In genomic region chr7:36165059-36165458, GRCh38 we compare ENCODE assay signal across 15 cellular contexts. TPM values are rescaled to one million over a fixed set of nuclear protein-coding genes. Genes with fewer than 3 reads are reported as not detected.
DNase-seq lines count a peak whose midpoint lies in the region; ATAC-seq and TF ChIP-seq lines count a peak whose summit lies in the region.
"Had no signal": no experiment of that assay in that cellular context is flagged by ENCODE, and none has a peak within 500 bp of the region (broad histone marks: within the 10 kb centered on the region; RNA-seq: fewer than 3 reads in every experiment).

No MANE protein-coding gene starts in this region.

- H3K27ac ChIP-seq in brain microvascular endothelial cell (no peak overlapping the region), mesenchymal stem cell (ENCODE audit: low read length, poor library complexity, severe bottlenecking) (no peak overlapping the region), adrenal gland (no peak overlapping the region)
- H3K27ac ChIP-seq: skin epidermis had no signal

- no peak overlapping the region for H3K4ac ChIP-seq in mesenchymal stem cell (ENCODE audit: low read depth in 1 of 2, low read length in 2 of 2)

- H3K4me1 ChIP-seq in mesenchymal stem cell (ENCODE audit: control insufficient read depth, insufficient read depth, low read depth, low read length), result peaks cover 2% of the 10 kb centered on the region
- H3K4me1 ChIP-seq in adrenal gland (replicated peaks in 1 of 2), result peaks cover 0 to under 1% of the 10 kb centered on the region in 2 donors

- H3K36me3 ChIP-seq in brain microvascular endothelial cell (replicated peaks) (no peaks in the 10 kb centered on the region), mesenchymal stem cell (ENCODE audit: control insufficient read depth in 1 of 2, insufficient read depth in 2 of 2, low read depth in 1 of 2, low read length in 2 of 2) (no peaks in the 10 kb centered on the region), adrenal gland (replicated peaks in 1 of 2) (no peaks in the 10 kb centered on the region)

- no peak overlapping the region for H3K9ac ChIP-seq in mesenchymal stem cell (ENCODE audit: low read length)

- no peak overlapping the region for H2BK12ac ChIP-seq in mesenchymal stem cell (ENCODE audit: low read length in 2 of 2)

- no peak overlapping the region for H2BK15ac ChIP-seq in mesenchymal stem cell (ENCODE audit: low read depth, poor library complexity, severe bottlenecking)

- TF ChIP-seq CTCF in brain microvascular endothelial cell (IDR thresholded peaks at IDR 0.05; ENCODE audit: low read depth, low read length, missing control alignments), result no peak
- no peak for TF ChIP-seq CTCF in GM13976 (IDR thresholded peaks at IDR 0.05; ENCODE audit: borderline replicate concordance, control extremely low read depth, extremely low read depth, insufficient read depth, missing control alignments)
- no peak for TF ChIP-seq CTCF in adrenal gland (IDR thresholded peaks at IDR 0.05)

- TF ChIP-seq POLR2A in adrenal gland (IDR thresholded peaks at IDR 0.05), result no peak

- no peak for ATAC-seq in GM19351 (IDR thresholded peaks at IDR 0.05; ENCODE audit: unreplicated experiment)

- H4K8ac ChIP-seq in mesenchymal stem cell (ENCODE audit: low read length), result no peak overlapping the region

- H3K79me1 ChIP-seq in mesenchymal stem cell (replicated peaks; ENCODE audit: low read length, poor library complexity, severe bottlenecking), result no peaks in the 10 kb centered on the region

- no peak overlapping the region for H3K4me2 ChIP-seq in mesenchymal stem cell (ENCODE audit: low read length, poor library complexity, severe bottlenecking)

- no peak overlapping the region for H2AK5ac ChIP-seq in mesenchymal stem cell (ENCODE audit: low read length, severe bottlenecking)

- no peak overlapping the region for H3K23ac ChIP-seq in mesenchymal stem cell (ENCODE audit: low read length in 2 of 2)

- intact Hi-C loops in adrenal gland (cut with DNase I), result no loop called here

- no peak overlapping the region for H4K91ac ChIP-seq in mesenchymal stem cell (ENCODE audit: low read length)

- 79% methylated on average over 1 of the region's 2 CpGs for WGBS in mesenchymal stem cell
- WGBS in adrenal gland, 4 donors, result 46 to 58% (median 49%) methylated on average over 2 of the region's 2 CpGs

- in situ Hi-C loops in brain microvascular endothelial cell (cut with HindIII; ENCODE audit: low pct_ligation_motif_present, low sequenced_read_pairs) (no loop called here), GM13976 (cut with MboI; ENCODE audit: low sequenced_read_pairs, unreplicated experiment) (no loop called here)

- H3K9me3 ChIP-seq in mesenchymal stem cell (ENCODE audit: control insufficient read depth, low read length), result no peaks in the 10 kb centered on the region
- H3K9me3 ChIP-seq in adrenal gland (replicated peaks in 1 of 3), result no peaks in the 10 kb centered on the region

- DNase-seq in CD1c-positive myeloid dendritic cell (ENCODE audit: extremely low spot score), result peak; percentile 80
- peak; percentile 79 to 94 for DNase-seq in NOMO-1 (lab: John Stamatoyannopoulos, UW; ENCODE audit: unreplicated experiment in 2 of 2)
- DNase-seq in brain microvascular endothelial cell, result peak; percentile 29
- DNase-seq in mesenchymal stem cell, result peak; percentile 47
- no peak for DNase-seq in T1000 (lab: John Stamatoyannopoulos, UW)
- DNase-seq in GM13976 (ENCODE audit: low spot score), result no peak
- no peak for DNase-seq in adrenal gland
- DNase-seq: cortex of kidney, GDM1, NCI-H1436, NCI-H226, SHP77 treated with DMSO at 0.1 percent for 48 hours had no signal

- no peak overlapping the region for H3K18ac ChIP-seq in mesenchymal stem cell (ENCODE audit: low read depth in 1 of 2, low read length in 2 of 2)

- H3K14ac ChIP-seq in mesenchymal stem cell (ENCODE audit: low read length in 2 of 2), result no peak overlapping the region

- no peaks in the 10 kb centered on the region for H3K27me3 ChIP-seq in brain microvascular endothelial cell (replicated peaks)
- no peaks in the 10 kb centered on the region for H3K27me3 ChIP-seq in mesenchymal stem cell (ENCODE audit: control insufficient read depth in 1 of 2, insufficient read depth in 1 of 2, low read length in 2 of 2)
- no peaks in the 10 kb centered on the region for H3K27me3 ChIP-seq in adrenal gland

- no peak overlapping the region for H2BK5ac ChIP-seq in mesenchymal stem cell (ENCODE audit: low read depth, low read length, poor library complexity, severe bottlenecking)

- H3K4me3 ChIP-seq in brain microvascular endothelial cell (ENCODE audit: low read depth, low read length) (no peak overlapping the region), mesenchymal stem cell (ENCODE audit: insufficient read depth in 1 of 2, low read depth in 1 of 2, low read length in 2 of 2) (no peak overlapping the region), adrenal gland (no peak overlapping the region)
- H3K4me3 ChIP-seq: lung, skin epidermis had no signal

- H2AFZ ChIP-seq in mesenchymal stem cell (ENCODE audit: low read depth, low read length), result no peak overlapping the region

- H2BK120ac ChIP-seq in mesenchymal stem cell (ENCODE audit: low read depth, low read length), result no peak overlapping the region

RNA-seq across cellular contexts. Expression of gene EEPD1, which starts 12.0 kb away (rescaled TPM):
- 5.2 TPM for polyA plus RNA-seq in mesenchymal stem cell (2013, experiment 1 of 2)
- polyA plus RNA-seq in mesenchymal stem cell (2013, experiment 2 of 2), result 4.3 TPM
- 10 to 100 TPM in 3 of 8 donors, 1 to 10 TPM in 5; 7.4 to 14.5 (median 8.3) TPM for total RNA-seq in adrenal gland
- 10 to 100 TPM; 10.1 to 29.0 (median 19.2) TPM for polyA plus RNA-seq in adrenal gland

Comparison
In these comparisons a context has a peak if more than half of its experiments do, and no peak if none do; other contexts are left out.
1. DNase-seq: peak in CD1c-positive myeloid dendritic cell (single experiment), NOMO-1 (2 of 2), brain microvascular endothelial cell (single experiment) and mesenchymal stem cell (single experiment); none in T1000 (single experiment), GM13976 (single experiment) and adrenal gland (0 of 7).